ENCODE assay signal across 29 cellular contexts in the genomic region with DNA sequence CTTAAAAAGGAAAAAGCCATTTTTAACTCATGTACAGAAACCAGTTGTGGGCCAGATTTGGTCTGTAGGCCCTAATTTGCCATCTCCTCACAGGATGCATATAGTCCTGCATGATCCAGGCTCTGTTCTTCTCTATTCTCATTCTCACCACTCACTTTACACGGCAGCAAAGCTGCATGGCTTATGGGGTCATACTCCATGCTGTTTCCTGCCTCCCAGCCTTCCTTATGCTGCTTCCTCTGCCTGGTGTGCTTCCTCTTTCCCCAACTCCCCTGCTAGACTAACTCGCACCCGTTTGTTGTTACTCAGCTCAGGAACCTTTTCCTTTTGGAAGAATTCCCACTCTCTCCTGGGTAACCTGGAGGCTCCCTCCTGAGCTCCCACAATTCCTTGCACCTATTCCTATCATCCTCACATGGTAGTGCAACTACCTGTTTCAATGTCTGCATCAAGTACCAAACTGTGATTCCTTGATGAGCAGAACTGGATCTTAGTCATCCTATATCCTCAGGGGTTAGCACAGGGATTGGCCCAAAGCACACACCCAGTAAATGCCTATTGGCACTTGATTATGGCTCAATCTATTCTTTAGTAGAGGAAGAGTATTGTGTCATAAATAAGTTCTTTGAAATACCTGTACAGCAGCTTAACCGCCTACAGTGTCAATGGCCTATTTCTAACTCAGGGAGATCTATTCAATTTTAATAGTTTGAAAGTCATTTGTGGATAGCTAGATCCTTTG.
"Had no signal": no experiment of that assay in that cellular context is flagged by ENCODE, and none has a peak within 500 bp of the region (broad histone marks: within the 10 kb centered on the region; RNA-seq: fewer than 3 reads in every experiment).

No MANE protein-coding gene starts in this region.

- H3K4me3 ChIP-seq: ascending aorta, body of pancreas had no signal

- H3K27me3 ChIP-seq: ascending aorta, body of pancreas had no signal

- H3K36me3 ChIP-seq: ascending aorta, WERI-Rb-1 had no signal

- ATAC-seq: activated CD4-positive, alpha-beta T cell treated with anti-CD3 and anti-CD28 coated beads for 36 hours; activated CD8-positive, alpha-beta T cell treated with anti-CD3 and anti-CD28 coated beads for 36 hours; activated T-cell treated with anti-CD3 and anti-CD28 coated beads, Interleukin-2, amount 50 U/mL, for 72 hours; body of pancreas; PC-3; T-cell had no signal

- H3K4me3 Mint-ChIP-seq: activated CD4-positive, alpha-beta T cell treated with anti-CD3 and anti-CD28 coated beads for 36 hours; activated CD8-positive, alpha-beta T cell treated with anti-CD3 and anti-CD28 coated beads for 36 hours; activated T-cell treated with anti-CD3 and anti-CD28 coated beads, Interleukin-2, amount 50 U/mL, for 72 hours; central memory CD8-positive, alpha-beta T cell; T-cell had no signal

- H3K27ac ChIP-seq: ascending aorta, body of pancreas, WERI-Rb-1 had no signal

- H3K36me3 Mint-ChIP-seq: T-cell had no signal

- H3K9me3 Mint-ChIP-seq: activated CD8-positive, alpha-beta T cell treated with anti-CD3 and anti-CD28 coated beads for 36 hours had no signal

- H3K4me1 Mint-ChIP-seq: activated CD4-positive, alpha-beta T cell treated with anti-CD3 and anti-CD28 coated beads for 36 hours; central memory CD8-positive, alpha-beta T cell; T-cell had no signal

- H3K27ac Mint-ChIP-seq: activated CD4-positive, alpha-beta T cell treated with anti-CD3 and anti-CD28 coated beads for 36 hours; activated CD8-positive, alpha-beta T cell treated with anti-CD3 and anti-CD28 coated beads for 36 hours; activated T-cell treated with anti-CD3 and anti-CD28 coated beads, Interleukin-2, amount 50 U/mL, for 72 hours; T-cell had no signal

- H3K9me3 ChIP-seq: ascending aorta, body of pancreas had no signal

- DNase-seq: activated CD4-positive, alpha-beta T cell treated with anti-CD3 and anti-CD28 coated beads for 36 hours; activated CD4-positive, alpha-beta T cell treated with anti-CD3 and anti-CD28 coated beads, Interleukin-2, amount 50 U/mL, for 1 hour; activated CD8-positive, alpha-beta memory T cell treated with anti-CD3 and anti-CD28 coated beads, Interleukin-2, amount 50 U/mL, for 4 hours; activated CD8-positive, alpha-beta T cell treated with anti-CD3 and anti-CD28 coated beads for 36 hours; activated naive CD4-positive, alpha-beta T cell treated with anti-CD3 and anti-CD28 coated beads, Interleukin-2, amount 50 U/mL, for 16 hours; activated T-cell treated with anti-CD3 and anti-CD28 coated beads, Interleukin-2, amount 50 U/mL, for 72 hours; amniotic stem cell; body of pancreas; Karpas-422; MV-4-11; NCI-H1092 treated with DMSO at 0.1 percent for 48 hours; NCI-H1417 treated with DMSO at 0.1 percent for 48 hours; NCI-H1694; NCI-H2029; NCI-H2107; NCI-H2171 treated with DMSO at 0.1 percent for 48 hours; NCI-H226; NCI-H510A; NCI-H526 treated with DMSO at 0.1 percent for 48 hours; NCI-H82; PC-3; SHP77 treated with DMSO at 0.1 percent for 48 hours; T-cell; T-helper 2 cell; T1000; WERI-Rb-1 had no signal

- FAIRE-seq: RCC 7860 had no signal

- H3K4me1 ChIP-seq: ascending aorta, body of pancreas had no signal
